ENCODE assay signal across 1 cellular context in genomic region chr15:58064119-58065010, GRCh38.
TF ChIP-seq lines count a peak whose summit lies in the region.

No MANE protein-coding gene starts in this region.

TF ChIP-seq in H1, 55 proteins besides CTCF, POLR2A, EP300 and RAD21:
- TF ChIP-seq SIRT6 (IDR thresholded peaks at IDR 0.05; ENCODE audit: low read length) (no peak), SP1 (IDR thresholded peaks at IDR 0.05; ENCODE audit: low read depth, low read length) (no peak), CREB1 (IDR thresholded peaks at IDR 0.05) (no peak), SRF (IDR thresholded peaks at IDR 0.05; ENCODE audit: low read depth, low read length) (no peak), KDM4A (IDR thresholded peaks at IDR 0.05; ENCODE audit: low read depth, low read length, severe bottlenecking) (no peak), SUZ12 (IDR thresholded peaks at IDR 0.05; ENCODE audit: low read length) (no peak), CBX5 (IDR thresholded peaks at IDR 0.05; ENCODE audit: low read depth, low read length) (no peak), POU5F1 (IDR thresholded peaks at IDR 0.05; ENCODE audit: low read depth, low read length) (peak; percentile 76; the same call in 1 of the 2 replicates), POLR2AphosphoS5 (IDR thresholded peaks at IDR 0.05; ENCODE audit: low read depth, low read length) (no peak), E2F6 (IDR thresholded peaks at IDR 0.05) (no peak), NANOG (IDR thresholded peaks at IDR 0.05; ENCODE audit: insufficient read depth, low read depth, low read length, poor library complexity, severe bottlenecking) (peak; percentile 78)
TF ChIP-seq in H1: peak in this region for 2.
